8 cellular contexts compared by ENCODE assay signal in genomic region chr6:32609731-32610640, GRCh38. TPM values are rescaled to one million over a fixed set of nuclear protein-coding genes. Genes with fewer than 3 reads are reported as not detected.
DNase-seq lines count a peak whose midpoint lies in the region; ATAC-seq and TF ChIP-seq lines count a peak whose summit lies in the region.

No MANE protein-coding gene starts in this region.

- H3K4me2 ChIP-seq in PC-3 (ENCODE audit: low read length) = peak overlapping the region; percentile 76
- H3K4me2 ChIP-seq in trophoblast cell (ENCODE audit: low read length) = peak overlapping the region; percentile 21

- CTCF ChIA-PET in PC-3 (lab: Charles Lee) = no interaction called here
- CTCF ChIA-PET in activated naive CD4-positive, alpha-beta T cell treated with anti-CD3 and anti-CD28 coated beads, Interleukin-2, amount 10 ng/mL, durations not matched to agents 7 days and 5 days (lab: Charles Lee) = interaction anchor here (1.1 kb wide), 1 partner anchor 82 kb away, joined by 4 read pairs; no protein-coding TSS in a partner anchor

- no peak overlapping the region for H4K12ac ChIP-seq in trophoblast cell (ENCODE audit: low read depth, low read length)

- peaks cover 6% of the 10 kb centered on the region for H3K4me1 Mint-ChIP-seq in activated naive CD4-positive, alpha-beta T cell treated with anti-CD3 and anti-CD28 coated beads, Interleukin-2, amount 10 ng/mL, durations not matched to agents 7 days and 5 days

- intact Hi-C loops in PC-3 (cut with micrococcal nuclease) = no loop called here
- intact Hi-C loops in ascending aorta (cut with DNase I) = no loop called here

- 0 out of 2 replicates have a peak, but pooled peaks cover 6% of the 10 kb centered on the region for H3K27me3 ChIP-seq in PC-3 (ENCODE audit: low read length)
- H3K27me3 ChIP-seq in trophoblast cell (ENCODE audit: insufficient read depth, low read length) = no peaks in the 10 kb centered on the region
- no peaks in the 10 kb centered on the region for H3K27me3 ChIP-seq in ascending aorta

- no peaks in the 10 kb centered on the region for H3K9me2 ChIP-seq in PC-3 (replicated peaks; ENCODE audit: low read length)

- H2AFZ ChIP-seq in PC-3 (ENCODE audit: low read length) = peak overlapping the region; percentile 56
- H2AFZ ChIP-seq in trophoblast cell (ENCODE audit: insufficient read depth, low read length, poor library complexity) = no peak overlapping the region

- H3K14ac ChIP-seq in trophoblast cell (ENCODE audit: low read length) = no peak overlapping the region

- H3K79me1 ChIP-seq in trophoblast cell (ENCODE audit: low read length) = no peaks in the 10 kb centered on the region

- H3K27ac Mint-ChIP-seq in activated naive CD4-positive, alpha-beta T cell treated with anti-CD3 and anti-CD28 coated beads, Interleukin-2, amount 10 ng/mL, durations not matched to agents 7 days and 5 days = no peak overlapping the region

- no peak for TF ChIP-seq CTCF in PC-3 (conservative IDR thresholded peaks at IDR 0.05; ENCODE audit: low read depth, low read length)
- no peak for TF ChIP-seq CTCF in ascending aorta (IDR thresholded peaks at IDR 0.05)

- no peaks in the 10 kb centered on the region for H3K36me3 Mint-ChIP-seq in activated naive CD4-positive, alpha-beta T cell treated with anti-CD3 and anti-CD28 coated beads, Interleukin-2, amount 10 ng/mL, durations not matched to agents 7 days and 5 days

- H3K27me3 Mint-ChIP-seq in activated naive CD4-positive, alpha-beta T cell treated with anti-CD3 and anti-CD28 coated beads, Interleukin-2, amount 10 ng/mL, durations not matched to agents 7 days and 5 days = peaks cover 13% of the 10 kb centered on the region

- H2BK12ac ChIP-seq in trophoblast cell (ENCODE audit: low read length) = no peak overlapping the region

- DNase-seq in DMS 273 treated with DMSO at 0.1 percent for 48 hours (lab: John Stamatoyannopoulos, UW) = peak; percentile 5
- DNase-seq in PC-3 = peak; percentile 98
- DNase-seq in activated naive CD4-positive, alpha-beta T cell treated with anti-CD3 and anti-CD28 coated beads, Interleukin-2, amount 10 ng/mL, durations not matched to agents 7 days and 5 days = peak; percentile 58
- peak; percentile 96 for DNase-seq in glomerular visceral epithelial cell (ENCODE audit: extremely low spot score)
- DNase-seq in trophoblast cell = peak; percentile 93 to 97
- DNase-seq in ascending aorta (ENCODE audit: low spot score in 2 of 2) = no peak

- no peak overlapping the region for H3K4ac ChIP-seq in trophoblast cell (ENCODE audit: low read depth, low read length)

- H3K18ac ChIP-seq in trophoblast cell (ENCODE audit: low read length) = no peak overlapping the region

- H3F3A ChIP-seq in PC-3 (ENCODE audit: low read length, unreplicated experiment) = no peaks in the 10 kb centered on the region

- H3K4me3 ChIP-seq in PC-3 (ENCODE audit: low read length) (peak overlapping the region; percentile 38; the same call in 1 of the 2 replicates), trophoblast cell (ENCODE audit: low read depth, low read length) (no peak overlapping the region), ascending aorta (no peak overlapping the region)

- 100% methylated on average over 1 of the region's 8 CpGs for WGBS in trophoblast cell (ENCODE audit: extremely low coverage, insufficient coverage, insufficient read length)

- no peak overlapping the region for H2BK5ac ChIP-seq in trophoblast cell (ENCODE audit: low read depth, low read length, poor library complexity)

- no peaks in the 10 kb centered on the region; the same call in 1 of the 2 replicates for H3K4me1 ChIP-seq in PC-3 (ENCODE audit: insufficient read depth, low read length)
- peaks cover 0 to 2% of the 10 kb centered on the region in 2 experiments for H3K4me1 ChIP-seq in trophoblast cell (ENCODE audit: control insufficient read depth in 1 of 2, insufficient read depth in 2 of 2, low read length in 2 of 2)
- no peaks in the 10 kb centered on the region for H3K4me1 ChIP-seq in ascending aorta

- H3K9ac ChIP-seq in PC-3 (ENCODE audit: low read length) (no peak overlapping the region), trophoblast cell (ENCODE audit: low read length) (no peak overlapping the region)

- BruUV-seq in PC-3 (replicated peaks; lab: Mats Ljungman, UMichigan) = no TSS peak

- no peak overlapping the region for H3K23ac ChIP-seq in trophoblast cell (ENCODE audit: low read length)

- no peaks in the 10 kb centered on the region for H4K20me1 ChIP-seq in PC-3 (ENCODE audit: low read length)

- peak; percentile 89 for ATAC-seq in GM19351 (IDR thresholded peaks at IDR 0.05; ENCODE audit: unreplicated experiment)
- ATAC-seq in HG03354 (IDR thresholded peaks at IDR 0.05; ENCODE audit: poor library complexity, severe bottlenecking, unreplicated experiment) = peak; percentile 88
- ATAC-seq in PC-3 = peak; percentile 100

- no peaks in the 10 kb centered on the region for H3K79me2 ChIP-seq in PC-3 (ENCODE audit: low read length)
- no peaks in the 10 kb centered on the region for H3K79me2 ChIP-seq in trophoblast cell (ENCODE audit: control insufficient read depth, insufficient read depth, low read length, poor library complexity)

- POLR2A ChIA-PET in PC-3 (lab: Charles Lee; ENCODE audit: unreplicated experiment) = no interaction called here

- H3K36me3 ChIP-seq in PC-3 (ENCODE audit: low read depth, low read length) (no peaks in the 10 kb centered on the region), trophoblast cell (ENCODE audit: control insufficient read depth in 1 of 2, insufficient read depth in 2 of 2, low read length in 2 of 2) (no peaks in the 10 kb centered on the region), ascending aorta (no peaks in the 10 kb centered on the region)

- H3K27ac ChIP-seq in PC-3 (ENCODE audit: low read length) (no peak overlapping the region), trophoblast cell (ENCODE audit: low read depth, low read length) (no peak overlapping the region), ascending aorta (no peak overlapping the region)

- H3K4me3 Mint-ChIP-seq in activated naive CD4-positive, alpha-beta T cell treated with anti-CD3 and anti-CD28 coated beads, Interleukin-2, amount 10 ng/mL, durations not matched to agents 7 days and 5 days = no peak overlapping the region

- no peak overlapping the region for H2AK5ac ChIP-seq in trophoblast cell (ENCODE audit: low read length)

- H3K9me3 ChIP-seq in PC-3 (ENCODE audit: low read length) = no peaks in the 10 kb centered on the region
- H3K9me3 ChIP-seq in trophoblast cell (ENCODE audit: insufficient read depth, low read depth, low read length) = no peaks in the 10 kb centered on the region
- no peaks in the 10 kb centered on the region for H3K9me3 ChIP-seq in ascending aorta

- H2BK120ac ChIP-seq in trophoblast cell (ENCODE audit: insufficient read depth, low read length, poor library complexity) = no peak overlapping the region

- no peaks in the 10 kb centered on the region for H3K9me3 Mint-ChIP-seq in activated naive CD4-positive, alpha-beta T cell treated with anti-CD3 and anti-CD28 coated beads, Interleukin-2, amount 10 ng/mL, durations not matched to agents 7 days and 5 days

- no peak overlapping the region for H4K8ac ChIP-seq in trophoblast cell (ENCODE audit: low read depth, low read length)

- H4K91ac ChIP-seq in trophoblast cell (ENCODE audit: low read depth, low read length) = no peak overlapping the region

RNA-seq across cellular contexts. Expression of gene HLA-DRB1, which starts 20.3 kb away (rescaled TPM):
- total RNA-seq in PC-3 (2014; rRNA removed) (not detected in 2 replicates), ascending aorta (82.5 TPM)
- 0.97 and 1.1 TPM in 2 replicates for polyA plus RNA-seq in trophoblast cell (2013)

RNA-seq across cellular contexts. Expression of gene HLA-DQA1, which starts 27.2 kb away (rescaled TPM):
- not detected in 2 replicates for total RNA-seq in PC-3 (2014; rRNA removed)
- polyA plus RNA-seq in trophoblast cell (2013) = not detected in 2 replicates
- total RNA-seq in ascending aorta = 2.0 TPM

RNA-seq across cellular contexts. Expression of gene HLA-DQB1, which starts 56.5 kb away (rescaled TPM):
- total RNA-seq in PC-3 (2014; rRNA removed) = not detected in 2 replicates
- 0.14 and 0.15 TPM in 2 replicates for polyA plus RNA-seq in trophoblast cell (2013)
- 3.5 TPM for total RNA-seq in ascending aorta

Comparison
In these comparisons a context has a peak if more than half of its experiments do, and no peak if none do; other contexts are left out.
1. DNase-seq: peak in DMS 273 treated with DMSO at 0.1 percent for 48 hours (single experiment), PC-3 (single experiment), activated naive CD4-positive, alpha-beta T cell treated with anti-CD3 and anti-CD28 coated beads, Interleukin-2, amount 10 ng/mL, durations not matched to agents 7 days and 5 days (single experiment), glomerular visceral epithelial cell (single experiment) and trophoblast cell (2 of 2); none in ascending aorta (0 of 2).
2. RNA of gene HLA-DRB1, which starts 20.3 kb away (total RNA-seq): 82.5 TPM in ascending aorta (single experiment); not detected in PC-3; every median in the first group is over 10 times any median in the second.
3. Peak in every context shown above with its lines, with median percentiles within 50 percentile points of each other: ATAC-seq.